Comparison of ENCODE assay signal across 8 cellular contexts in genomic region chr6:131807644-131808459, GRCh38. TPM values are rescaled to one million over a fixed set of nuclear protein-coding genes. Genes with fewer than 3 reads are reported as not detected.
DNase-seq lines count a peak whose midpoint lies in the region; ATAC-seq and TF ChIP-seq lines count a peak whose summit lies in the region.

ENPP1 (plus strand) TSS chr6:131808020; CDS start chr6:131808036, 16 bp downstream.

- H3K4me3 ChIP-seq in OCI-LY1 (ENCODE audit: low read depth, low read length, poor library complexity, severe bottlenecking) (peak within 1 kb of the TSS; percentile 64), mononuclear cell (ENCODE audit: low read length) (peak within 1 kb of the TSS; percentile 29)

- TF ChIP-seq POLR2A in erythroblast (IDR thresholded peaks at IDR 0.05; ENCODE audit: low read length): no peak

- peaks cover 11% of the 10 kb centered on the region for H3K4me1 ChIP-seq in OCI-LY1 (ENCODE audit: insufficient read depth, low read length, severe bottlenecking)
- H3K4me1 ChIP-seq in mononuclear cell (ENCODE audit: insufficient read depth, low read length): peaks cover 8% of the 10 kb centered on the region

- peak; percentile 35 for DNase-seq in SIG-M5 treated with dmso at 0.1 percent for 504 hours (lab: John Stamatoyannopoulos, UW; ENCODE audit: unreplicated experiment)
- no peak for DNase-seq in SIG-M5 (lab: John Stamatoyannopoulos, UW)
- peak; percentile 21 for DNase-seq in activated T-cell treated with anti-CD3 and anti-CD28 coated beads for 4 hours
- peak; percentile 64 to 66 for DNase-seq in erythroblast (lab: John Stamatoyannopoulos, UW)
- DNase-seq in stimulated activated CD8-positive, alpha-beta memory T cell treated with anti-CD3 and anti-CD28 coated beads, Interleukin-4, amount 100 ng/mL, for 24 hours (ENCODE audit: low read depth): peak; percentile 35

- no peak within 1 kb of the TSS for H2AFZ ChIP-seq in OCI-LY1 (ENCODE audit: low read length)

- H3F3A ChIP-seq in OCI-LY1 (ENCODE audit: insufficient read depth, low read length): no peaks in the 10 kb centered on the region

- peak; percentile 62 for ATAC-seq in HG03175 (IDR thresholded peaks at IDR 0.05; ENCODE audit: unreplicated experiment)

- H3K79me2 ChIP-seq in OCI-LY1 (ENCODE audit: insufficient read depth, low read length): no peaks in the 10 kb centered on the region

- peak within 1 kb of the TSS; percentile 10; the same call in 1 of the 2 replicates for H3K9ac ChIP-seq in OCI-LY1 (ENCODE audit: low read length)

- H4K20me1 ChIP-seq in OCI-LY1 (ENCODE audit: insufficient read depth, low read length): no peaks in the 10 kb centered on the region

- no peaks in the 10 kb centered on the region for H3K36me3 ChIP-seq in OCI-LY1 (ENCODE audit: insufficient read depth, low read length)

- TF ChIP-seq CTCF in OCI-LY1 (IDR thresholded peaks at IDR 0.05; ENCODE audit: low read length): no peak

- peak within 1 kb of the TSS; percentile 92 for H3K4me2 ChIP-seq in OCI-LY1 (ENCODE audit: low read length)

- no peaks in the 10 kb centered on the region for H3K9me2 ChIP-seq in OCI-LY1 (ENCODE audit: low read depth, low read length)

- H3K27me3 ChIP-seq in OCI-LY1 (ENCODE audit: insufficient read depth, low read length): no peaks in the 10 kb centered on the region
- H3K27me3 ChIP-seq in mononuclear cell (ENCODE audit: insufficient read depth, low read length): peaks cover 39% of the 10 kb centered on the region

- H3K9me3 ChIP-seq in OCI-LY1 (ENCODE audit: low read length): no peaks in the 10 kb centered on the region
- H3K9me3 ChIP-seq in mononuclear cell (ENCODE audit: low read depth, low read length): no peaks in the 10 kb centered on the region

- no peak within 1 kb of the TSS for H3K27ac ChIP-seq in OCI-LY1 (ENCODE audit: low read depth, low read length, poor library complexity, severe bottlenecking)

RNA-seq across cellular contexts. Expression of gene ENPP1, which starts in this region (rescaled TPM):
- 0.21 TPM for total RNA-seq in mononuclear cell
